25 cellular contexts compared by ENCODE assay signal in genomic region chr3:171514466-171514865, GRCh38. TPM values are rescaled to one million over a fixed set of nuclear protein-coding genes. Genes with fewer than 3 reads are reported as not detected.
DNase-seq lines count a peak whose midpoint lies in the region; ATAC-seq and TF ChIP-seq lines count a peak whose summit lies in the region.
"Had no signal": no experiment of that assay in that cellular context is flagged by ENCODE, and none has a peak within 500 bp of the region (broad histone marks: within the 10 kb centered on the region; RNA-seq: fewer than 3 reads in every experiment).

No MANE protein-coding gene starts in this region.

- H3K79me2 ChIP-seq in GM23248 (ENCODE audit: insufficient read depth) (no peaks in the 10 kb centered on the region), OCI-LY1 (ENCODE audit: insufficient read depth, low read length) (no peaks in the 10 kb centered on the region), smooth muscle cell (ENCODE audit: low read depth) (no peaks in the 10 kb centered on the region)

- no peaks in the 10 kb centered on the region for H3K9me3 ChIP-seq in GM23248 (ENCODE audit: low read depth)
- H3K9me3 ChIP-seq in OCI-LY1 (ENCODE audit: low read length) = no peaks in the 10 kb centered on the region
- H3K9me3 ChIP-seq in smooth muscle cell (replicated peaks; ENCODE audit: low read depth) = no peaks in the 10 kb centered on the region
- H3K9me3 ChIP-seq: heart right ventricle, left ventricle myocardium inferior, transverse colon had no signal

- no peak overlapping the region for H3K27ac Mint-ChIP-seq in endothelial cell (ENCODE audit: unreplicated experiment)
- H3K27ac Mint-ChIP-seq: activated naive CD4-positive, alpha-beta T cell treated with anti-CD3 and anti-CD28 coated beads, Interleukin-2, amount 10 ng/mL, durations not matched to agents 7 days and 5 days; B cell; progenitor cell of endocrine pancreas; stimulated activated naive CD8-positive, alpha-beta T cell treated with anti-CD3 and anti-CD28 coated beads, Interleukin-15, Interleukin-2, amounts not matched to agents 100 ng/mL and 50 ng/mL, for 24 hours had no signal

- no peak overlapping the region for H3K4me3 ChIP-seq in GM23248
- H3K4me3 ChIP-seq in OCI-LY1 (ENCODE audit: low read depth, low read length, poor library complexity, severe bottlenecking) = no peak overlapping the region
- no peak overlapping the region for H3K4me3 ChIP-seq in smooth muscle cell
- H3K4me3 ChIP-seq: heart right ventricle, left ventricle myocardium inferior, transverse colon had no signal

- in situ Hi-C loops in GM23248 (cut with MboI) = no loop called here

- peak; percentile 8 for DNase-seq in GM23248
- DNase-seq in endothelial cell (ENCODE audit: low spot score) = no peak
- no peak for DNase-seq in smooth muscle cell (lab: John Stamatoyannopoulos, UW; ENCODE audit: unreplicated experiment)
- DNase-seq: activated CD4-positive, CD25-positive, alpha-beta regulatory T cell treated with anti-CD3 and anti-CD28 coated beads, Interleukin-2, amount 50 U/mL, for 72 hours; activated CD8-positive, alpha-beta memory T cell treated with anti-CD3 and anti-CD28 coated beads for 24 hours; activated naive CD4-positive, alpha-beta T cell treated with anti-CD3 and anti-CD28 coated beads, Interleukin-2, amount 10 ng/mL, durations not matched to agents 7 days and 5 days; activated T-cell treated with anti-CD3 and anti-CD28 coated beads, Interleukin-2, amount 50 U/mL, for 48 hours; anterior cingulate cortex; heart right ventricle; KBM-7; left ventricle myocardium inferior; midbrain; NCI-H1092 treated with DMSO at 0.1 percent for 48 hours; NCI-H2107; NCI-H510A; small intestine; stimulated activated CD4-positive, alpha-beta T cell treated with anti-CD3 and anti-CD28 coated beads, Interleukin-4, amount 100 ng/mL, for 1 hour; transverse colon had no signal

- H2AFZ ChIP-seq in GM23248 (no peak overlapping the region), OCI-LY1 (ENCODE audit: low read length) (no peak overlapping the region), smooth muscle cell (ENCODE audit: low read depth) (no peak overlapping the region)

- H4K20me1 ChIP-seq in GM23248 (ENCODE audit: insufficient read depth) (no peaks in the 10 kb centered on the region), OCI-LY1 (ENCODE audit: insufficient read depth, low read length) (no peaks in the 10 kb centered on the region), smooth muscle cell (ENCODE audit: low read depth) (no peaks in the 10 kb centered on the region)

- no peaks in the 10 kb centered on the region for H3K27me3 ChIP-seq in GM23248 (replicated peaks; ENCODE audit: insufficient read depth)
- H3K27me3 ChIP-seq in OCI-LY1 (ENCODE audit: insufficient read depth, low read length) = no peaks in the 10 kb centered on the region
- no peaks in the 10 kb centered on the region for H3K27me3 ChIP-seq in smooth muscle cell (ENCODE audit: low read depth)
- H3K27me3 ChIP-seq: heart right ventricle, transverse colon had no signal

- no peaks in the 10 kb centered on the region for H3K36me3 Mint-ChIP-seq in endothelial cell (ENCODE audit: low read depth, unreplicated experiment)
- H3K36me3 Mint-ChIP-seq: activated naive CD4-positive, alpha-beta T cell treated with anti-CD3 and anti-CD28 coated beads, Interleukin-2, amount 10 ng/mL, durations not matched to agents 7 days and 5 days had no signal

- peaks cover 5% of the 10 kb centered on the region for H3K4me1 Mint-ChIP-seq in endothelial cell (ENCODE audit: unreplicated experiment)
- H3K4me1 Mint-ChIP-seq: activated naive CD4-positive, alpha-beta T cell treated with anti-CD3 and anti-CD28 coated beads, Interleukin-2, amount 10 ng/mL, durations not matched to agents 7 days and 5 days; B cell had no signal

- TF ChIP-seq CTCF in OCI-LY1 (IDR thresholded peaks at IDR 0.05; ENCODE audit: low read length) (peak; percentile 21; the same call in 1 of the 2 replicates), endothelial cell (IDR thresholded peaks at IDR 0.05; ENCODE audit: unreplicated experiment) (peak; percentile 72), smooth muscle cell (IDR thresholded peaks at IDR 0.05; ENCODE audit: borderline replicate concordance, insufficient read depth, poor library complexity, severe bottlenecking) (peak; percentile 23)

- peaks cover 3% of the 10 kb centered on the region for H3K27me3 Mint-ChIP-seq in endothelial cell (ENCODE audit: unreplicated experiment)

- no peak overlapping the region for H3K9ac ChIP-seq in GM23248
- H3K9ac ChIP-seq in OCI-LY1 (ENCODE audit: low read length) = no peak overlapping the region
- no peak overlapping the region for H3K9ac ChIP-seq in smooth muscle cell (ENCODE audit: low read depth)

- H3F3A ChIP-seq in GM23248 (ENCODE audit: insufficient read depth) (no peaks in the 10 kb centered on the region), OCI-LY1 (ENCODE audit: insufficient read depth, low read length) (no peaks in the 10 kb centered on the region), smooth muscle cell (ENCODE audit: low read depth) (no peaks in the 10 kb centered on the region)

- H3K9me3 Mint-ChIP-seq in endothelial cell (ENCODE audit: unreplicated experiment) = no peaks in the 10 kb centered on the region
- H3K9me3 Mint-ChIP-seq: stimulated activated naive CD8-positive, alpha-beta T cell treated with anti-CD3 and anti-CD28 coated beads, Interleukin-15, Interleukin-2, amounts not matched to agents 100 ng/mL and 50 ng/mL, for 24 hours had no signal

- no peak overlapping the region for H3K4me3 Mint-ChIP-seq in endothelial cell (ENCODE audit: unreplicated experiment)
- H3K4me3 Mint-ChIP-seq: activated naive CD4-positive, alpha-beta T cell treated with anti-CD3 and anti-CD28 coated beads, Interleukin-2, amount 10 ng/mL, durations not matched to agents 7 days and 5 days; B cell; stimulated activated naive CD8-positive, alpha-beta T cell treated with anti-CD3 and anti-CD28 coated beads, Interleukin-15, Interleukin-2, amounts not matched to agents 100 ng/mL and 50 ng/mL, for 24 hours had no signal

- H3K27ac ChIP-seq in GM23248 (no peak overlapping the region), OCI-LY1 (ENCODE audit: low read depth, low read length, poor library complexity, severe bottlenecking) (no peak overlapping the region), smooth muscle cell (ENCODE audit: low read depth) (no peak overlapping the region)
- H3K27ac ChIP-seq: heart right ventricle, left ventricle myocardium inferior, transverse colon had no signal

- H3K4me1 ChIP-seq in GM23248 (ENCODE audit: insufficient read depth) = no peaks in the 10 kb centered on the region
- no peaks in the 10 kb centered on the region for H3K4me1 ChIP-seq in OCI-LY1 (ENCODE audit: insufficient read depth, low read length, severe bottlenecking)
- H3K4me1 ChIP-seq in smooth muscle cell (ENCODE audit: low read depth) = no peaks in the 10 kb centered on the region
- H3K4me1 ChIP-seq: left ventricle myocardium inferior, transverse colon had no signal

- ATAC-seq in HG02610 (IDR thresholded peaks at IDR 0.05; ENCODE audit: unreplicated experiment) (no peak), GM18858 (IDR thresholded peaks at IDR 0.05; ENCODE audit: unreplicated experiment) (no peak), HG03025 (IDR thresholded peaks at IDR 0.05; ENCODE audit: low FRiP score, unreplicated experiment) (no peak)
- ATAC-seq: heart right ventricle had no signal

- H3K9me2 ChIP-seq in GM23248 (ENCODE audit: insufficient read depth) (no peaks in the 10 kb centered on the region), OCI-LY1 (ENCODE audit: low read depth, low read length) (no peaks in the 10 kb centered on the region)

- H3K36me3 ChIP-seq in GM23248 (ENCODE audit: low read depth) (no peaks in the 10 kb centered on the region), OCI-LY1 (ENCODE audit: insufficient read depth, low read length) (no peaks in the 10 kb centered on the region), smooth muscle cell (ENCODE audit: low read depth) (no peaks in the 10 kb centered on the region)
- H3K36me3 ChIP-seq: heart right ventricle, left ventricle myocardium inferior, transverse colon had no signal

- H3K4me2 ChIP-seq in GM23248 (ENCODE audit: unreplicated experiment) (no peak overlapping the region), OCI-LY1 (ENCODE audit: low read length) (no peak overlapping the region), smooth muscle cell (no peak overlapping the region)

- 52 to 55% methylated on average over 2 of the region's 2 CpGs for WGBS in GM23248 (ENCODE audit: low coverage in 1 of 2, low lambda C conversion rate in 2 of 2, missing lambda C conversion rate in 2 of 2), 2 experiments
- WGBS in smooth muscle cell (ENCODE audit: low lambda C conversion rate) = 90% methylated on average over 2 of the region's 2 CpGs

RNA-seq across cellular contexts. Expression of gene TNIK, which starts 54.3 kb away (rescaled TPM):
- total RNA-seq in GM23248 (2014; rRNA removed; shearing (Covaris generic)) = 1.0 and 2.3 TPM in 2 replicates
- polyA plus RNA-seq in GM23248 (2016; fragmentation: Nextera tagmentation; extraction: Ambion mirVana) (0.80 and 1.4 TPM in 2 replicates), smooth muscle cell (10.1 and 10.4 TPM in 2 replicates)
- total RNA-seq in endothelial cell (ENCODE audit: unreplicated experiment) (67.0 TPM), smooth muscle cell (12.5 and 20.0 TPM in 2 replicates)

Comparison
In these comparisons a context has a peak if more than half of its experiments do, and no peak if none do; other contexts are left out.
1. CTCF ChIP-seq: peak in every context shown above with its lines; median percentile 72 in endothelial cell; 23 in smooth muscle cell; 21 in OCI-LY1.